Comparison of ENCODE assay signal across 8 cellular contexts in genomic region chr9:92292338-92293074, GRCh38. TPM values are rescaled to one million over a fixed set of nuclear protein-coding genes. Genes with fewer than 3 reads are reported as not detected.
DNase-seq lines count a peak whose midpoint lies in the region; ATAC-seq, FAIRE-seq and TF ChIP-seq lines count a peak whose summit lies in the region.

No MANE protein-coding gene starts in this region.

- H3K79me2 ChIP-seq in H9 (ENCODE audit: insufficient read depth, low read length) = peaks cover 18% of the 10 kb centered on the region; the same call in 1 of the 2 replicates

- no peak overlapping the region for H3K4ac ChIP-seq in H9 (ENCODE audit: low read depth, low read length)

- intact Hi-C loops in A673 (cut with micrococcal nuclease; ENCODE audit: unreplicated experiment) = no loop called here
- intact Hi-C loops in kidney (cut with DNase I) = no loop called here

- H2BK120ac ChIP-seq in H9 (ENCODE audit: low read depth, low read length, poor library complexity, severe bottlenecking) = no peak overlapping the region

- H2BK20ac ChIP-seq in H9 (ENCODE audit: low read depth, low read length, poor library complexity, severe bottlenecking) = no peak overlapping the region

- peaks cover 26 to 61% (median 45%) of the 10 kb centered on the region in 3 experiments; a peak in 6 of 7 replicates for H3K36me3 Mint-ChIP-seq in H9 (ENCODE audit: insufficient read depth in 1 of 3, low read depth in 3 of 3)
- peaks cover 36 to 54% of the 10 kb centered on the region in 2 donors for H3K36me3 Mint-ChIP-seq in activated naive CD4-positive, alpha-beta T cell treated with anti-CD3 and anti-CD28 coated beads, Interleukin-2, amount 50 U/mL, for 72 hours
- peaks cover 33% of the 10 kb centered on the region for H3K36me3 Mint-ChIP-seq in type B pancreatic cell

- no peak overlapping the region for H2BK12ac ChIP-seq in H9 (ENCODE audit: insufficient read length, low read depth, low read length)

- no peaks in the 10 kb centered on the region for H3K9me3 ChIP-seq in A673 (ENCODE audit: low read depth, low read length, poor library complexity, severe bottlenecking)
- no peaks in the 10 kb centered on the region for H3K9me3 ChIP-seq in H9 (ENCODE audit: control insufficient read depth, low read depth, low read length)
- no peaks in the 10 kb centered on the region for H3K9me3 ChIP-seq in kidney (ENCODE audit: control insufficient read depth in 1 of 2, low read length in 2 of 2)

- no peak overlapping the region for H3K18ac ChIP-seq in H9 (ENCODE audit: insufficient read length, low read depth, low read length)

- BruUV-seq in A673 (replicated peaks; lab: Mats Ljungman, UMichigan) = no TSS peak

- no peak overlapping the region for H2AFZ ChIP-seq in H9 (ENCODE audit: low read length)

- no peak overlapping the region for H3K14ac ChIP-seq in H9 (ENCODE audit: insufficient read depth, low read length)

- H3K23ac ChIP-seq in H9 (ENCODE audit: insufficient read length, low read depth, low read length) = no peak overlapping the region

- H3K4me1 Mint-ChIP-seq in H9 (peaks cover 15 to 17% of the 10 kb centered on the region in 2 experiments), type B pancreatic cell (ENCODE audit: unreplicated experiment) (peaks cover 28% of the 10 kb centered on the region)

- no peaks in the 10 kb centered on the region for H3K27me3 Mint-ChIP-seq in H9 (ENCODE audit: low read depth)
- no peaks in the 10 kb centered on the region for H3K27me3 Mint-ChIP-seq in type B pancreatic cell

- peak overlapping the region; percentile 96 for H3K9ac ChIP-seq in H9 (ENCODE audit: extremely low read depth, insufficient read length, low read length)
- peak overlapping the region; percentile 72 to 87 for H3K9ac ChIP-seq in kidney (ENCODE audit: low read length in 2 of 2)

- H3K23me2 ChIP-seq in H9 (ENCODE audit: insufficient read length, low read depth, low read length, poor library complexity, severe bottlenecking) = no peaks in the 10 kb centered on the region

- H3K4me3 Mint-ChIP-seq in H9 (peak overlapping the region; percentile 95 to 98), type B pancreatic cell (peak overlapping the region; percentile 95)

- H3K4me3 ChIP-seq in A673 (ENCODE audit: low read depth, low read length, poor library complexity, severe bottlenecking) (peak overlapping the region; percentile 65), kidney (ENCODE audit: low read length in 2 of 2) (peak overlapping the region; percentile 85 to 95)

- POLR2A ChIA-PET in A673 (lab: Charles Lee; ENCODE audit: low non-redundant PET) = no interaction called here

- peak; percentile 9 for DNase-seq in A673 (ENCODE audit: low spot score)
- no peak for DNase-seq in H9
- DNase-seq in activated naive CD4-positive, alpha-beta T cell treated with anti-CD3 and anti-CD28 coated beads, Interleukin-2, amount 50 U/mL, for 72 hours (ENCODE audit: low spot score in 2 of 2) = no peak
- no peak for DNase-seq in kidney
- DNase-seq in type B pancreatic cell (ENCODE audit: extremely low spot score, unreplicated experiment) = no peak
- DNase-seq in HuH-7 (ENCODE audit: low spot score) = no peak
- DNase-seq in foreskin melanocyte = no peak
- DNase-seq in NCI-H2196 treated with DMSO at 0.1 percent for 48 hours (lab: John Stamatoyannopoulos, UW; ENCODE audit: unreplicated experiment) = no peak

- TF ChIP-seq CTCF in A673 (conservative IDR thresholded peaks at IDR 0.05; ENCODE audit: low read depth, low read length) = no peak
- TF ChIP-seq CTCF in H9 (conservative IDR thresholded peaks at IDR 0.05) = no peak
- no peak for TF ChIP-seq CTCF in kidney (IDR thresholded peaks at IDR 0.05; ENCODE audit: borderline replicate concordance, extremely low read depth, insufficient read depth)
- TF ChIP-seq CTCF in type B pancreatic cell (conservative IDR thresholded peaks at IDR 0.05) = no peak

- H4K5ac ChIP-seq in H9 (ENCODE audit: insufficient read length, low read depth, low read length) = no peak overlapping the region

- no peak overlapping the region for H4K91ac ChIP-seq in H9 (ENCODE audit: insufficient read length, low read depth, low read length)

- H3K4me1 ChIP-seq in A673 (ENCODE audit: insufficient read depth, low read length, poor library complexity, severe bottlenecking) (peaks cover 4% of the 10 kb centered on the region), H9 (ENCODE audit: insufficient read depth, low read length) (no peaks in the 10 kb centered on the region), kidney (ENCODE audit: control insufficient read depth in 1 of 2, insufficient read depth in 1 of 2, low read depth in 1 of 2, low read length in 2 of 2) (peaks cover 7 to 15% of the 10 kb centered on the region in 2 donors)

- ATAC-seq in activated naive CD4-positive, alpha-beta T cell treated with anti-CD3 and anti-CD28 coated beads, Interleukin-2, amount 50 U/mL, for 72 hours = peak in 1 of 2 donors; percentile 13

- H3K4me2 ChIP-seq in H9 (ENCODE audit: insufficient read depth, insufficient read length, low read length) = peak overlapping the region; percentile 89

- no peak overlapping the region for H4K8ac ChIP-seq in H9 (replicated peaks; ENCODE audit: insufficient read length, low read depth, low read length)

- CTCF ChIA-PET in A673 (lab: Charles Lee) = no interaction called here

- H3K36me3 ChIP-seq in A673 (ENCODE audit: insufficient read depth, low read length, poor library complexity, severe bottlenecking) = peaks cover 55% of the 10 kb centered on the region
- peaks cover 2 to 9% of the 10 kb centered on the region in 2 donors for H3K36me3 ChIP-seq in kidney (ENCODE audit: control insufficient read depth in 1 of 2, insufficient read depth in 2 of 2, low read length in 2 of 2)

- H3K9me3 Mint-ChIP-seq in H9 (no peaks in the 10 kb centered on the region), type B pancreatic cell (no peaks in the 10 kb centered on the region)
- no peaks in the 10 kb centered on the region for H3K9me3 Mint-ChIP-seq in activated naive CD4-positive, alpha-beta T cell treated with anti-CD3 and anti-CD28 coated beads, Interleukin-2, amount 50 U/mL, for 72 hours

- H3K27ac ChIP-seq in A673 (ENCODE audit: low read depth, low read length, poor library complexity, severe bottlenecking) (peak overlapping the region; percentile 96), H9 (ENCODE audit: insufficient read length, low read depth, low read length) (no peak overlapping the region), kidney (ENCODE audit: low read depth in 2 of 2, low read length in 2 of 2) (no peak overlapping the region)

- H3T11ph ChIP-seq in H9 (ENCODE audit: low read length) = no peak overlapping the region

- no peaks in the 10 kb centered on the region for H3K79me1 ChIP-seq in H9 (ENCODE audit: insufficient read depth, low read depth, low read length, poor library complexity, severe bottlenecking)

- H3K27me3 ChIP-seq in A673 (replicated peaks; ENCODE audit: insufficient read depth, low read depth, low read length, poor library complexity) (no peaks in the 10 kb centered on the region), H9 (ENCODE audit: insufficient read depth, low read length) (no peaks in the 10 kb centered on the region)

- WGBS in H9 (ENCODE audit: extremely low coverage, insufficient read length, low lambda C conversion rate) = 100% methylated on average over 3 of the region's 8 CpGs

- H2BK5ac ChIP-seq in H9 (ENCODE audit: insufficient read length, low read length) = no peak overlapping the region

- no peak for FAIRE-seq in kidney (lab: Jason Lieb, UNC)

- no peak overlapping the region for H2AK5ac ChIP-seq in H9 (ENCODE audit: insufficient read length, low read length)

- no peak overlapping the region for H3K56ac ChIP-seq in H9 (ENCODE audit: insufficient read length, low read depth, low read length)

- peak overlapping the region; percentile 9 to 100 (median 84); a peak in 6 of 7 replicates for H3K27ac Mint-ChIP-seq in H9
- H3K27ac Mint-ChIP-seq in activated naive CD4-positive, alpha-beta T cell treated with anti-CD3 and anti-CD28 coated beads, Interleukin-2, amount 50 U/mL, for 72 hours = peak overlapping the region; percentile 97 to 100
- peak overlapping the region; percentile 96 for H3K27ac Mint-ChIP-seq in type B pancreatic cell

- H4K20me1 ChIP-seq in H9 (ENCODE audit: control insufficient read depth, insufficient read depth, insufficient read length) = no peaks in the 10 kb centered on the region

- H2BK15ac ChIP-seq in H9 (ENCODE audit: low read depth, low read length) = no peak overlapping the region

RNA-seq across cellular contexts. Expression of gene IARS1, which starts 1.0 kb away (rescaled TPM):
- 273 and 315 TPM in 2 replicates for total RNA-seq in A673 (2021)
- total RNA-seq in H9 (2021) = 222 and 234 TPM in 2 replicates
- total RNA-seq in activated naive CD4-positive, alpha-beta T cell treated with anti-CD3 and anti-CD28 coated beads, Interleukin-2, amount 50 U/mL, for 72 hours = 100 to 1,000 TPM; 199 to 222 TPM
- 98.3 TPM for total RNA-seq in kidney
- 30.7 TPM for polyA plus RNA-seq in kidney (ENCODE audit: insufficient read depth, low read depth, low replicate concordance)
- total RNA-seq in type B pancreatic cell (ENCODE audit: low replicate concordance) = 125 and 143 TPM in 2 replicates

RNA-seq across cellular contexts. Expression of gene NOL8, which starts 32.6 kb away (rescaled TPM):
- 53.4 and 59.7 TPM in 2 replicates for total RNA-seq in A673 (2021)
- 42.1 and 48.4 TPM in 2 replicates for total RNA-seq in H9 (2021)
- total RNA-seq in activated naive CD4-positive, alpha-beta T cell treated with anti-CD3 and anti-CD28 coated beads, Interleukin-2, amount 50 U/mL, for 72 hours = 10 to 100 TPM; 64.2 to 66.9 TPM
- 32.4 TPM for total RNA-seq in kidney
- 10.8 TPM for polyA plus RNA-seq in kidney (ENCODE audit: insufficient read depth, low read depth, low replicate concordance)
- 37.4 and 41.0 TPM in 2 replicates for total RNA-seq in type B pancreatic cell (ENCODE audit: low replicate concordance)

RNA-seq across cellular contexts. Expression of gene CENPP, which starts 33.2 kb away (rescaled TPM):
- 15.6 and 17.4 TPM in 2 replicates for total RNA-seq in A673 (2021)
- total RNA-seq in H9 (2021) = 8.9 and 9.1 TPM in 2 replicates
- 10 to 100 TPM; 22.3 to 26.4 TPM for total RNA-seq in activated naive CD4-positive, alpha-beta T cell treated with anti-CD3 and anti-CD28 coated beads, Interleukin-2, amount 50 U/mL, for 72 hours
- total RNA-seq in kidney = 4.2 TPM
- polyA plus RNA-seq in kidney (ENCODE audit: insufficient read depth, low read depth, low replicate concordance) = 1.2 TPM
- total RNA-seq in type B pancreatic cell (ENCODE audit: low replicate concordance) = 4.0 and 7.6 TPM in 2 replicates
